Comparison of ENCODE assay signal across 20 cellular contexts in the genomic region with DNA sequence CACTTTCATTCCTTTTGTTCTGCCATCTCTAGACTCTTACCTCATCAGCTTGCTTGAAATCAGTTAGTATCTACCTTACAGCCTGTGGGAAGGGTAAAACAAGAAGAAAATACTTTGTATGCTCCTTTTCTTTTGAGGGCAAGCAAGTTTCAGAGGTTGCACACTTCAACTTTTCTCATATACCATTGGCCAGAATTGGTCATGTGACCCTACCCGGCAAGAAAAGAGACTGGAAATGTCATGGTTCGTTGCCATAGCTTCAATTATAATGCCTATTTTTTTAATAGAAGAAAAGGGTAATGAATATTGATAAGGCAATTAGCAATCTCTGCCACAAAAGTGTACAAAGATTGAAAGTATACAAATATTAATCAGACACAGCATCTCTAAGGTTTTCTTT.
"Had no signal": no experiment of that assay in that cellular context is flagged by ENCODE, and none has a peak within 500 bp of the region (broad histone marks: within the 10 kb centered on the region; RNA-seq: fewer than 3 reads in every experiment).

No MANE protein-coding gene starts in this region.

- H3K4me1 ChIP-seq: SJSA1 had no signal

- H3K9me3 ChIP-seq: SJSA1 had no signal

- H3K27me3 ChIP-seq: SJSA1 had no signal

- H3K36me3 ChIP-seq: SJSA1 had no signal

- DNase-seq: Kasumi-1, KG1, NCI-H1092 treated with DMSO at 0.1 percent for 48 hours, NCI-H1436, NCI-H187, NCI-H2029, NCI-H2081 treated with DMSO at 0.1 percent for 48 hours, NCI-H2171, NCI-H226, NCI-H446, NCI-H510A, NCI-H524 treated with DMSO at 0.1 percent for 48 hours, NCI-H69, NCI-H774, Right ventricle myocardium superior, RPMI8226, SIG-M5, T-helper 1 cell had no signal

- H3K27ac ChIP-seq: SJSA1, SK-N-MC had no signal

- H3K4me3 ChIP-seq: SJSA1, SK-N-MC had no signal
